ENCODE assay signal across 8 cellular contexts in genomic region chr12:26853303-26854027, GRCh38. TPM values are rescaled to one million over a fixed set of nuclear protein-coding genes. Genes with fewer than 3 reads are reported as not detected.
A peak's percentile ranks its signal among the peaks of the same experiment; 100 is the strongest.
DNase-seq lines count a peak whose midpoint lies in the region; ATAC-seq and TF ChIP-seq lines count a peak whose summit lies in the region.

No MANE protein-coding gene starts in this region.

- H3K4me3 ChIP-seq in lower leg skin (ENCODE audit: low read depth, poor library complexity, severe bottlenecking): no peak overlapping the region

- intact Hi-C loops in lower leg skin (cut with DNase I; ENCODE audit: low total_unique reads): no loop called here

- TF ChIP-seq POLR2A in lower leg skin (IDR thresholded peaks at IDR 0.05): no peak

- WGBS in lower leg skin, 2 donors: 38 to 47% methylated on average over 12 of the region's 12 CpGs

- TF ChIP-seq CTCF in lower leg skin (IDR thresholded peaks at IDR 0.05): peak in 1 of 3 donors; percentile 23

- DNase-seq in NCI-H2081 (lab: John Stamatoyannopoulos, UW): peak; percentile 39 to 70
- no peak for DNase-seq in NCI-H2081 treated with DMSO at 0.1 percent for 48 hours (lab: John Stamatoyannopoulos, UW)
- peak; percentile 85 for DNase-seq in NCI-H510A treated with DMSO at 0.1 percent for 48 hours (lab: John Stamatoyannopoulos, UW)
- peak; percentile 58 to 69 for DNase-seq in activated CD4-positive, alpha-beta T cell treated with anti-CD3 and anti-CD28 coated beads for 4 hours
- peak; percentile 66 for DNase-seq in dedifferentiated amniotic fluid mesenchymal stem cell (ENCODE audit: extremely low spot score)
- DNase-seq in lower leg skin (ENCODE audit: low spot score in 2 of 2): peak; percentile 55 to 91
- DNase-seq in stimulated activated CD8-positive, alpha-beta memory T cell treated with anti-CD3 and anti-CD28 coated beads, Interleukin-12 subunit alpha, Interleukin-12 subunit beta, amount 100 ng/mL, for 4 hours (ENCODE audit: low read depth): peak; percentile 43

- peak; percentile 75 for ATAC-seq in HG03135 (IDR thresholded peaks at IDR 0.05; ENCODE audit: unreplicated experiment)

RNA-seq across cellular contexts. Expression of gene ITPR2, which starts 20.5 kb away (rescaled TPM):
- total RNA-seq in lower leg skin: 10 to 100 TPM; 42.8 to 62.5 (median 52.1) TPM
